Comparison of ENCODE assay signal across 8 cellular contexts in the genomic region with DNA sequence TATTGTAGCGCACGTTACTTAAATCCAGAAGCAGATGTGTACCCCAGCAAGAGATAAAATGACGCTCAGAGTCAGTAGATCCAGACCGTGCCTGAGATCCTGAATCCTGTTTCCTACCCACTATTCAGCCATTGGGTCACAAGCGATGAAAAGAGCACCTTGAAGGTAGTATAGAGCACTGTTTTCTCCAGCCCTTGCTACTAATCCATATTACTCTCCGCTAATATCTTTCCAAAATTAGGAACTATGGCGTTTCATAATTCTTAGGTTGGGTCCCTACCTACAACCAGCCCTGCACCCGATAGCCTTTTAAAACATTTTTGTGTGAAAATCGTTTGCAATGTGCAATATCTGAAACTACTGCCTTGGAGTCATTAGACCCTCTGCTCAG. TPM values are rescaled to one million over a fixed set of nuclear protein-coding genes. Genes with fewer than 3 reads are reported as not detected.
DNase-seq lines count a peak whose midpoint lies in the region; ATAC-seq and TF ChIP-seq lines count a peak whose summit lies in the region.

No MANE protein-coding gene starts in this region.

- H3K27me3 ChIP-seq in ACC112 (ENCODE audit: insufficient read depth, low read length) (no peaks in the 10 kb centered on the region), HL-60 (ENCODE audit: insufficient read depth, poor library complexity, severe bottlenecking) (no peaks in the 10 kb centered on the region)

- H3K9me3 ChIP-seq in mucosa of descending colon = no peaks in the 10 kb centered on the region

- H3K4me3 ChIP-seq in ACC112 (ENCODE audit: low read depth, low read length) (peak overlapping the region; percentile 84), HL-60 (replicated peaks; ENCODE audit: insufficient read depth, low read length) (peak overlapping the region; percentile 95), mucosa of descending colon (peak overlapping the region; percentile 31)

- TF ChIP-seq CTCF in HL-60 (IDR thresholded peaks at IDR 0.05; ENCODE audit: insufficient read depth, low read length) (no peak), mucosa of descending colon (IDR thresholded peaks at IDR 0.05) (no peak)

- DNase-seq in HL-60 (ENCODE audit: low read depth in 1 of 2, low spot score in 1 of 2) = no peak
- DNase-seq in cerebellum (ENCODE audit: low spot score) = peak; percentile 57
- no peak for DNase-seq in mucosa of descending colon
- no peak for DNase-seq in T1000 (lab: John Stamatoyannopoulos, UW)
- DNase-seq in nucleus accumbens (lab: John Stamatoyannopoulos, UW) = no peak
- DNase-seq in NCI-H2227 (lab: John Stamatoyannopoulos, UW; ENCODE audit: unreplicated experiment) = no peak

- peak overlapping the region; percentile 72 for H3K27ac ChIP-seq in ACC112 (ENCODE audit: low read depth, low read length)
- peak overlapping the region; percentile 89 for H3K27ac ChIP-seq in HL-60 (replicated peaks)

- H3K79me2 ChIP-seq in ACC112 (ENCODE audit: control insufficient read depth, insufficient read depth, low read length, unreplicated experiment) = peaks cover 8% of the 10 kb centered on the region

- H2AFZ ChIP-seq in ACC112 (ENCODE audit: low read length, unreplicated experiment) = peak overlapping the region; percentile 35

- intact Hi-C loops in mucosa of descending colon (cut with DNase I, micrococcal nuclease) = no loop called here

- ATAC-seq in GM21367 (IDR thresholded peaks at IDR 0.05; ENCODE audit: unreplicated experiment) (peak; percentile 12), mucosa of descending colon (peak; percentile 3)

- peaks cover 13% of the 10 kb centered on the region for H3K36me3 ChIP-seq in ACC112 (ENCODE audit: insufficient read depth, low read length)
- no peaks in the 10 kb centered on the region for H3K36me3 ChIP-seq in mucosa of descending colon (ENCODE audit: low read depth)

- H3K4me1 ChIP-seq in ACC112 (ENCODE audit: control insufficient read depth, insufficient read depth, low read length, unreplicated experiment) (peaks cover 16% of the 10 kb centered on the region), mucosa of descending colon (ENCODE audit: low read depth) (peaks cover 16% of the 10 kb centered on the region)

RNA-seq across cellular contexts. Expression of a gene that starts 0.6 kb away (rescaled TPM):
- 19.3 TPM for total RNA-seq in cerebellum
- 10 to 100 TPM; 22.6 to 32.5 (median 26.6) TPM for total RNA-seq in mucosa of descending colon

RNA-seq across cellular contexts. Expression of a gene that starts 0.8 kb away (rescaled TPM):
- 32.2 TPM for total RNA-seq in cerebellum
- 10 to 100 TPM; 15.0 to 24.2 (median 19.4) TPM for total RNA-seq in mucosa of descending colon

Comparison
In these comparisons a context has a peak if more than half of its experiments do, and no peak if none do; other contexts are left out.
1. H3K4me3 ChIP-seq: peak in every context shown above with its lines; median percentile 95 in HL-60; 84 in ACC112; 31 in mucosa of descending colon.